Comparison of ENCODE assay signal across 17 cellular contexts in the genomic region with DNA sequence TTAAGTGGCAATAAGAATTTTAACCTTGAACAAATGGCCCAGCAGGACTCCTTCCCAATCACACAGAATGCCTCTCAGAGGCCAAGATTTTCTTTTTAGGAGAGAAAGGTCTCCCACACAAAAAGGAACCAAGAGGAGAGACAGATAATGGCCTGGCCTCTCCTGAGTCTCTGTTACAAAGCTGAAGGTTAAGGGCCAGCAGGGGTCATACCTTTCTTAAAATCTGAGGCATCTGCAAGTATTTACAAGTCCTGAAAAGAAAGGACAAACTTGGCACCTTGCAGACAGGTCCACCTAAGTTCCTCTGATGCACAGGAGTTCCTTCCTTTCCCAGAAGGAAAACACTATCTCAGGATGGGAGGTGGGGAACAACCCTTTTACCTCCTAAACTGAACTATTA.
DNase-seq lines count a peak whose midpoint lies in the region; ATAC-seq, FAIRE-seq and TF ChIP-seq lines count a peak whose summit lies in the region.
"Had no signal": no experiment of that assay in that cellular context is flagged by ENCODE, and none has a peak within 500 bp of the region (broad histone marks: within the 10 kb centered on the region; RNA-seq: fewer than 3 reads in every experiment).

No MANE protein-coding gene starts in this region.

- 0 out of 3 replicates have a peak, but pooled peaks have one; percentile 7 for TF ChIP-seq CTCF in GM12872 (IDR thresholded peaks at IDR 0.05; ENCODE audit: insufficient read depth, low read depth, low read length)
- TF ChIP-seq CTCF in K562 (IDR thresholded peaks at IDR 0.05 in 2 of 3, conservative IDR thresholded peaks at IDR 0.05 in 1 of 3; ENCODE audit: insufficient read depth in 2 of 3, low read depth in 1 of 3, low read length in 3 of 3) = peak in 1 of 3 experiments; percentile 11; a peak in 1 of 6 replicates
- no peak for TF ChIP-seq CTCF in neural progenitor cell (IDR thresholded peaks at IDR 0.05)
- no peak for TF ChIP-seq CTCF in coronary artery (IDR thresholded peaks at IDR 0.05)

- CTCF ChIA-PET in activated CD4-positive, alpha-beta T cell treated with anti-CD3 and anti-CD28 coated beads for 36 hours (lab: Charles Lee) = interaction anchor here (0.5 to 0.6 kb wide), 2 partner anchors 24 to 95 kb away, joined by 3 read pairs; no protein-coding TSS in a partner anchor
- CTCF ChIA-PET in K562 (lab: Yijun Ruan, JAX; ENCODE audit: low intra/inter-chr PET ratio) = no interaction called here

- H3K4me1 Mint-ChIP-seq in activated CD4-positive, alpha-beta T cell treated with anti-CD3 and anti-CD28 coated beads for 36 hours = peaks cover under 1% of the 10 kb centered on the region
- H3K4me1 Mint-ChIP-seq in neural progenitor cell = peaks cover 9% of the 10 kb centered on the region

- H3K27ac Mint-ChIP-seq in activated CD4-positive, alpha-beta T cell treated with anti-CD3 and anti-CD28 coated beads for 36 hours = no peak overlapping the region
- peak overlapping the region; percentile 21 for H3K27ac Mint-ChIP-seq in neural progenitor cell
- H3K27ac Mint-ChIP-seq: H9 had no signal

- FAIRE-seq in K562 (lab: Jason Lieb, UNC) = no peak
- FAIRE-seq: A204.1, G401.6 had no signal

- no peaks in the 10 kb centered on the region for H3K9me3 Mint-ChIP-seq in activated CD4-positive, alpha-beta T cell treated with anti-CD3 and anti-CD28 coated beads for 36 hours (ENCODE audit: low read depth)
- no peaks in the 10 kb centered on the region for H3K9me3 Mint-ChIP-seq in neural progenitor cell
- H3K9me3 Mint-ChIP-seq: H9 had no signal

- H3K9me3 ChIP-seq in K562 (replicated peaks; ENCODE audit: control insufficient read depth, insufficient read depth, low read depth, low read length) = no peaks in the 10 kb centered on the region
- no peaks in the 10 kb centered on the region for H3K9me3 ChIP-seq in neural progenitor cell (ENCODE audit: low read depth)

- DNase-seq in activated CD4-positive, alpha-beta T cell treated with anti-CD3 and anti-CD28 coated beads, Interleukin-2, amount 50 U/mL, for 1 hour = peak; percentile 2
- no peak for DNase-seq in activated CD4-positive, alpha-beta T cell treated with anti-CD3 and anti-CD28 coated beads for 36 hours
- DNase-seq in K562 (ENCODE audit: extremely low read depth in 1 of 4, low spot score in 3 of 4) = no peak
- DNase-seq in neural progenitor cell (ENCODE audit: low spot score) = no peak
- DNase-seq in iPS-NIHi7 (ENCODE audit: extremely low spot score) = no peak
- no peak for DNase-seq in OCI-M2 (lab: John Stamatoyannopoulos, UW; ENCODE audit: unreplicated experiment)
- DNase-seq in coronary artery (ENCODE audit: low spot score) = no peak
- DNase-seq: Calu3, H9, IMR-90, NCI-H1417 treated with DMSO at 0.1 percent for 48 hours, NCI-H2029, NCI-H510A treated with DMSO at 0.1 percent for 48 hours had no signal

- no peak overlapping the region for H3K4me3 Mint-ChIP-seq in activated CD4-positive, alpha-beta T cell treated with anti-CD3 and anti-CD28 coated beads for 36 hours
- H3K4me3 Mint-ChIP-seq in neural progenitor cell = no peak overlapping the region
- H3K4me3 Mint-ChIP-seq: H9 had no signal

- H3K36me3 Mint-ChIP-seq in activated CD4-positive, alpha-beta T cell treated with anti-CD3 and anti-CD28 coated beads for 36 hours (ENCODE audit: low read depth) = no peaks in the 10 kb centered on the region
- H3K36me3 Mint-ChIP-seq in neural progenitor cell = no peaks in the 10 kb centered on the region

- H3K27ac ChIP-seq in K562 (ENCODE audit: extremely low read depth, low read depth, low read length) (no peak overlapping the region), neural progenitor cell (no peak overlapping the region), coronary artery (no peak overlapping the region)
- H3K27ac ChIP-seq: C4-2B had no signal

- no peak overlapping the region for H3K4me2 ChIP-seq in K562 (ENCODE audit: insufficient read depth, low read length)
- H3K4me2 ChIP-seq in neural progenitor cell = no peak overlapping the region

- peaks cover 0 to 18% of the 10 kb centered on the region in 2 experiments; a peak in 2 of 5 replicates for H3K27me3 ChIP-seq in K562 (ENCODE audit: control insufficient read depth in 2 of 2, insufficient read depth in 2 of 2, low read length in 2 of 2)
- H3K27me3 ChIP-seq in neural progenitor cell = no peaks in the 10 kb centered on the region

- no peak for TF ChIP-seq EP300 in K562 (IDR thresholded peaks at IDR 0.05; ENCODE audit: low read length)

- no peaks in the 10 kb centered on the region for H3K9me1 ChIP-seq in K562 (ENCODE audit: control insufficient read depth, insufficient read depth, low read length)

- no peak for ATAC-seq in activated CD4-positive, alpha-beta T cell treated with anti-CD3 and anti-CD28 coated beads for 36 hours
- no peak for ATAC-seq in K562

- no TSS peak for BruUV-seq in K562 (replicated peaks; lab: Mats Ljungman, UMichigan)

- POLR2A ChIA-PET in activated CD4-positive, alpha-beta T cell treated with anti-CD3 and anti-CD28 coated beads for 36 hours (lab: Charles Lee) = no interaction called here
- POLR2A ChIA-PET in K562 (lab: Yijun Ruan, JAX) = no interaction called here

- H3K4me1 ChIP-seq in K562 (replicated peaks in 1 of 2; ENCODE audit: control insufficient read depth in 2 of 2, insufficient read depth in 2 of 2, low read length in 2 of 2) (no peaks in the 10 kb centered on the region), neural progenitor cell (peaks cover 24% of the 10 kb centered on the region)

- H3K36me3 ChIP-seq in K562 (ENCODE audit: control insufficient read depth, insufficient read depth, low read length) (no peaks in the 10 kb centered on the region), neural progenitor cell (no peaks in the 10 kb centered on the region)

- peaks cover 5% of the 10 kb centered on the region for H3F3A ChIP-seq in neural progenitor cell (ENCODE audit: low read depth)

- H2AFZ ChIP-seq in K562 (ENCODE audit: low read depth, low read length) (no peak overlapping the region), neural progenitor cell (replicated peaks) (no peak overlapping the region)

- in situ Hi-C loops in K562 (cut with MboI) = no loop called here

- H3K9ac ChIP-seq in K562 (ENCODE audit: insufficient read depth in 1 of 2, low read depth in 2 of 2, low read length in 2 of 2) (no peak overlapping the region), neural progenitor cell (no peak overlapping the region)

- no peaks in the 10 kb centered on the region for H3K27me3 Mint-ChIP-seq in activated CD4-positive, alpha-beta T cell treated with anti-CD3 and anti-CD28 coated beads for 36 hours
- no peaks in the 10 kb centered on the region for H3K27me3 Mint-ChIP-seq in neural progenitor cell (ENCODE audit: insufficient read depth, low read depth)

- intact Hi-C loops in activated CD4-positive, alpha-beta T cell treated with anti-CD3 and anti-CD28 coated beads for 36 hours (cut with DNase I, micrococcal nuclease) = no loop called here
- intact Hi-C loops in K562 (cut with micrococcal nuclease) = no loop called here

- H3K79me2 ChIP-seq in K562 (ENCODE audit: control insufficient read depth, insufficient read depth, low read length) (no peaks in the 10 kb centered on the region), neural progenitor cell (ENCODE audit: low read depth) (no peaks in the 10 kb centered on the region)

- no peak overlapping the region for H3K4me3 ChIP-seq in K562
- H3K4me3 ChIP-seq in neural progenitor cell = no peak overlapping the region
- no peak overlapping the region for H3K4me3 ChIP-seq in coronary artery

- H4K20me1 ChIP-seq in K562 (replicated peaks; ENCODE audit: control insufficient read depth, insufficient read depth, low read length) (no peaks in the 10 kb centered on the region), neural progenitor cell (ENCODE audit: low read depth) (no peaks in the 10 kb centered on the region)

- TF ChIP-seq POLR2A in K562 (conservative IDR thresholded peaks at IDR 0.05) = no peak

- TF ChIP-seq RAD21 in K562 (CRISPR knock-in tag; conservative IDR thresholded peaks at IDR 0.05 in 1 of 2, IDR thresholded peaks at IDR 0.05 in 1 of 2) = peak; percentile 37 to 38

TF ChIP-seq in K562, 482 proteins besides CTCF, POLR2A, EP300 and RAD21:
- TF ChIP-seq SRSF7 (optimal IDR thresholded peaks at IDR 0.05; ENCODE audit: low read depth, low read length) (no peak), PHF20 (IDR thresholded peaks at IDR 0.05; ENCODE audit: partially characterized antibody) (no peak), DEAF1 (CRISPR knock-in tag; IDR thresholded peaks at IDR 0.05) (no peak), ZNF830 (CRISPR knock-in tag; IDR thresholded peaks at IDR 0.05) (no peak)
TF ChIP-seq in K562: peak in this region for 0.
